Comparison of ENCODE assay signal across 9 cellular contexts in genomic region chrX:108584617-108585211, GRCh38.
DNase-seq lines count a peak whose midpoint lies in the region; ATAC-seq and TF ChIP-seq lines count a peak whose summit lies in the region.
"Had no signal": no experiment of that assay in that cellular context is flagged by ENCODE, and none has a peak within 500 bp of the region (broad histone marks: within the 10 kb centered on the region; RNA-seq: fewer than 3 reads in every experiment).

No MANE protein-coding gene starts in this region.

- no peaks in the 10 kb centered on the region for H3K4me1 ChIP-seq in mammary epithelial cell (ENCODE audit: insufficient read depth, low read length)

- no peak overlapping the region for H3K9ac ChIP-seq in mammary epithelial cell (ENCODE audit: insufficient read depth, low read length)

- peaks cover 8% of the 10 kb centered on the region for H3K36me3 ChIP-seq in mammary epithelial cell (ENCODE audit: insufficient read depth, low read length)

- H3K4me3 ChIP-seq in mammary epithelial cell (replicated peaks in 1 of 3; ENCODE audit: insufficient read depth in 1 of 3, low read depth in 2 of 3, low read length in 3 of 3): no peak overlapping the region

- H2AFZ ChIP-seq in mammary epithelial cell (ENCODE audit: low read depth, low read length): no peak overlapping the region

- H3K27me3 ChIP-seq in mammary epithelial cell (ENCODE audit: insufficient read depth, low read length): no peaks in the 10 kb centered on the region

- in situ Hi-C loops in KBM-7 (cut with MboI; ENCODE audit: low pct_unique_long_range_greater_than_20kb, low sequenced_read_pairs) (no loop called here), mammary epithelial cell (cut with MboI; ENCODE audit: low sequenced_read_pairs in 2 of 2) (no loop called here)

- no peak for ATAC-seq in GM19324 (IDR thresholded peaks at IDR 0.05; ENCODE audit: low FRiP score, unreplicated experiment)

- 100% methylated on average over 2 of the region's 2 CpGs for WGBS in mammary epithelial cell (ENCODE audit: low coverage, missing lambda C conversion rate)

- no peak overlapping the region for H3K4me2 ChIP-seq in mammary epithelial cell (ENCODE audit: insufficient read depth, low read depth, low read length)

- CTCF ChIA-PET in mammary epithelial cell (lab: Charles Lee; ENCODE audit: low non-redundant PET): no interaction called here

- intact Hi-C loops in mammary epithelial cell (cut with micrococcal nuclease): no loop called here

- TF ChIP-seq CTCF in mammary epithelial cell (conservative IDR thresholded peaks at IDR 0.05 in 1 of 2, IDR thresholded peaks at IDR 0.05 in 1 of 2; ENCODE audit: extremely low read depth in 1 of 2, insufficient read depth in 1 of 2, low read depth in 1 of 2, low read length in 2 of 2): peak; percentile 33 to 57

- BruUV-seq in mammary epithelial cell (replicated peaks; lab: Mats Ljungman, UMichigan): no TSS peak

- peak; percentile 1 for DNase-seq in GM03348 (ENCODE audit: low spot score)
- peak; percentile 34 for DNase-seq in KBM-7
- peak; percentile 1 for DNase-seq in mammary epithelial cell
- DNase-seq in myocyte (ENCODE audit: low read depth): peak; percentile 6
- DNase-seq in NCI-H774 (lab: John Stamatoyannopoulos, UW): no peak
- no peak for DNase-seq in NCI-H1092 treated with DMSO at 0.1 percent for 48 hours (lab: John Stamatoyannopoulos, UW)
- no peak for DNase-seq in NCI-H510A (lab: John Stamatoyannopoulos, UW)
- DNase-seq: NCI-H2029 had no signal

- dilution Hi-C loops in mammary epithelial cell (cut with HindIII; ENCODE audit: low sequenced_read_pairs): no loop called here

- no peaks in the 10 kb centered on the region for H3K79me2 ChIP-seq in mammary epithelial cell (ENCODE audit: insufficient read depth, low read length)

- no peaks in the 10 kb centered on the region for H4K20me1 ChIP-seq in mammary epithelial cell (ENCODE audit: insufficient read depth, low read length)

- H3K27ac ChIP-seq in mammary epithelial cell (ENCODE audit: insufficient read depth, low read depth, low read length): no peak overlapping the region

- H3K9me3 ChIP-seq in mammary epithelial cell (replicated peaks; ENCODE audit: insufficient read depth, low read length): no peaks in the 10 kb centered on the region

Comparison
In these comparisons a context has a peak if more than half of its experiments do, and no peak if none do; other contexts are left out.
1. DNase-seq: peak in GM03348 (single experiment), KBM-7 (single experiment), mammary epithelial cell (single experiment) and myocyte (single experiment); none in NCI-H774 (single experiment), NCI-H1092 treated with DMSO at 0.1 percent for 48 hours (single experiment) and NCI-H510A (single experiment).